ENCODE assay signal across 2 cellular contexts in genomic region chr12:2967651-2968050, GRCh38.
TF ChIP-seq lines count a peak whose summit lies in the region.

No MANE protein-coding gene starts in this region.

TF ChIP-seq in GM23338, 12 proteins besides CTCF, POLR2A, EP300 and RAD21 (continued from another document):
- TF ChIP-seq, protein P1, sequence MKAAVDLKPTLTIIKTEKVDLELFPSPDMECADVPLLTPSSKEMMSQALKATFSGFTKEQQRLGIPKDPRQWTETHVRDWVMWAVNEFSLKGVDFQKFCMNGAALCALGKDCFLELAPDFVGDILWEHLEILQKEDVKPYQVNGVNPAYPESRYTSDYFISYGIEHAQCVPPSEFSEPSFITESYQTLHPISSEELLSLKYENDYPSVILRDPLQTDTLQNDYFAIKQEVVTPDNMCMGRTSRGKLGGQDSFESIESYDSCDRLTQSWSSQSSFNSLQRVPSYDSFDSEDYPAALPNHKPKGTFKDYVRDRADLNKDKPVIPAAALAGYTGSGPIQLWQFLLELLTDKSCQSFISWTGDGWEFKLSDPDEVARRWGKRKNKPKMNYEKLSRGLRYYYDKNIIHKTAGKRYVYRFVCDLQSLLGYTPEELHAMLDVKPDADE (IDR thresholded peaks at IDR 0.05): no peak
- TF ChIP-seq CREB1 (CRISPR knock-in tag; IDR thresholded peaks at IDR 0.05; ENCODE audit: low read depth) (no peak), ZNF331 (CRISPR knock-in tag; IDR thresholded peaks at IDR 0.05; ENCODE audit: low read depth) (no peak), NANOG (IDR thresholded peaks at IDR 0.05; ENCODE audit: borderline replicate concordance) (no peak)

TF ChIP-seq in WTC11, 78 proteins besides CTCF, POLR2A, EP300 and RAD21 (continued from another document):
- TF ChIP-seq, protein P2, sequence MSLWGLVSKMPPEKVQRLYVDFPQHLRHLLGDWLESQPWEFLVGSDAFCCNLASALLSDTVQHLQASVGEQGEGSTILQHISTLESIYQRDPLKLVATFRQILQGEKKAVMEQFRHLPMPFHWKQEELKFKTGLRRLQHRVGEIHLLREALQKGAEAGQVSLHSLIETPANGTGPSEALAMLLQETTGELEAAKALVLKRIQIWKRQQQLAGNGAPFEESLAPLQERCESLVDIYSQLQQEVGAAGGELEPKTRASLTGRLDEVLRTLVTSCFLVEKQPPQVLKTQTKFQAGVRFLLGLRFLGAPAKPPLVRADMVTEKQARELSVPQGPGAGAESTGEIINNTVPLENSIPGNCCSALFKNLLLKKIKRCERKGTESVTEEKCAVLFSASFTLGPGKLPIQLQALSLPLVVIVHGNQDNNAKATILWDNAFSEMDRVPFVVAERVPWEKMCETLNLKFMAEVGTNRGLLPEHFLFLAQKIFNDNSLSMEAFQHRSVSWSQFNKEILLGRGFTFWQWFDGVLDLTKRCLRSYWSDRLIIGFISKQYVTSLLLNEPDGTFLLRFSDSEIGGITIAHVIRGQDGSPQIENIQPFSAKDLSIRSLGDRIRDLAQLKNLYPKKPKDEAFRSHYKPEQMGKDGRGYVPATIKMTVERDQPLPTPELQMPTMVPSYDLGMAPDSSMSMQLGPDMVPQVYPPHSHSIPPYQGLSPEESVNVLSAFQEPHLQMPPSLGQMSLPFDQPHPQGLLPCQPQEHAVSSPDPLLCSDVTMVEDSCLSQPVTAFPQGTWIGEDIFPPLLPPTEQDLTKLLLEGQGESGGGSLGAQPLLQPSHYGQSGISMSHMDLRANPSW (CRISPR knock-in tag; conservative IDR thresholded peaks at IDR 0.05; ENCODE audit: low read depth): no peak
- TF ChIP-seq, protein P3, sequence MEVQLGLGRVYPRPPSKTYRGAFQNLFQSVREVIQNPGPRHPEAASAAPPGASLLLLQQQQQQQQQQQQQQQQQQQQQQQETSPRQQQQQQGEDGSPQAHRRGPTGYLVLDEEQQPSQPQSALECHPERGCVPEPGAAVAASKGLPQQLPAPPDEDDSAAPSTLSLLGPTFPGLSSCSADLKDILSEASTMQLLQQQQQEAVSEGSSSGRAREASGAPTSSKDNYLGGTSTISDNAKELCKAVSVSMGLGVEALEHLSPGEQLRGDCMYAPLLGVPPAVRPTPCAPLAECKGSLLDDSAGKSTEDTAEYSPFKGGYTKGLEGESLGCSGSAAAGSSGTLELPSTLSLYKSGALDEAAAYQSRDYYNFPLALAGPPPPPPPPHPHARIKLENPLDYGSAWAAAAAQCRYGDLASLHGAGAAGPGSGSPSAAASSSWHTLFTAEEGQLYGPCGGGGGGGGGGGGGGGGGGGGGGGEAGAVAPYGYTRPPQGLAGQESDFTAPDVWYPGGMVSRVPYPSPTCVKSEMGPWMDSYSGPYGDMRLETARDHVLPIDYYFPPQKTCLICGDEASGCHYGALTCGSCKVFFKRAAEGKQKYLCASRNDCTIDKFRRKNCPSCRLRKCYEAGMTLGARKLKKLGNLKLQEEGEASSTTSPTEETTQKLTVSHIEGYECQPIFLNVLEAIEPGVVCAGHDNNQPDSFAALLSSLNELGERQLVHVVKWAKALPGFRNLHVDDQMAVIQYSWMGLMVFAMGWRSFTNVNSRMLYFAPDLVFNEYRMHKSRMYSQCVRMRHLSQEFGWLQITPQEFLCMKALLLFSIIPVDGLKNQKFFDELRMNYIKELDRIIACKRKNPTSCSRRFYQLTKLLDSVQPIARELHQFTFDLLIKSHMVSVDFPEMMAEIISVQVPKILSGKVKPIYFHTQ (CRISPR knock-in tag; IDR thresholded peaks at IDR 0.05): no peak
- TF ChIP-seq, protein P4, sequence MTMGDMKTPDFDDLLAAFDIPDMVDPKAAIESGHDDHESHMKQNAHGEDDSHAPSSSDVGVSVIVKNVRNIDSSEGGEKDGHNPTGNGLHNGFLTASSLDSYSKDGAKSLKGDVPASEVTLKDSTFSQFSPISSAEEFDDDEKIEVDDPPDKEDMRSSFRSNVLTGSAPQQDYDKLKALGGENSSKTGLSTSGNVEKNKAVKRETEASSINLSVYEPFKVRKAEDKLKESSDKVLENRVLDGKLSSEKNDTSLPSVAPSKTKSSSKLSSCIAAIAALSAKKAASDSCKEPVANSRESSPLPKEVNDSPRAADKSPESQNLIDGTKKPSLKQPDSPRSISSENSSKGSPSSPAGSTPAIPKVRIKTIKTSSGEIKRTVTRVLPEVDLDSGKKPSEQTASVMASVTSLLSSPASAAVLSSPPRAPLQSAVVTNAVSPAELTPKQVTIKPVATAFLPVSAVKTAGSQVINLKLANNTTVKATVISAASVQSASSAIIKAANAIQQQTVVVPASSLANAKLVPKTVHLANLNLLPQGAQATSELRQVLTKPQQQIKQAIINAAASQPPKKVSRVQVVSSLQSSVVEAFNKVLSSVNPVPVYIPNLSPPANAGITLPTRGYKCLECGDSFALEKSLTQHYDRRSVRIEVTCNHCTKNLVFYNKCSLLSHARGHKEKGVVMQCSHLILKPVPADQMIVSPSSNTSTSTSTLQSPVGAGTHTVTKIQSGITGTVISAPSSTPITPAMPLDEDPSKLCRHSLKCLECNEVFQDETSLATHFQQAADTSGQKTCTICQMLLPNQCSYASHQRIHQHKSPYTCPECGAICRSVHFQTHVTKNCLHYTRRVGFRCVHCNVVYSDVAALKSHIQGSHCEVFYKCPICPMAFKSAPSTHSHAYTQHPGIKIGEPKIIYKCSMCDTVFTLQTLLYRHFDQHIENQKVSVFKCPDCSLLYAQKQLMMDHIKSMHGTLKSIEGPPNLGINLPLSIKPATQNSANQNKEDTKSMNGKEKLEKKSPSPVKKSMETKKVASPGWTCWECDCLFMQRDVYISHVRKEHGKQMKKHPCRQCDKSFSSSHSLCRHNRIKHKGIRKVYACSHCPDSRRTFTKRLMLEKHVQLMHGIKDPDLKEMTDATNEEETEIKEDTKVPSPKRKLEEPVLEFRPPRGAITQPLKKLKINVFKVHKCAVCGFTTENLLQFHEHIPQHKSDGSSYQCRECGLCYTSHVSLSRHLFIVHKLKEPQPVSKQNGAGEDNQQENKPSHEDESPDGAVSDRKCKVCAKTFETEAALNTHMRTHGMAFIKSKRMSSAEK (CRISPR knock-in tag; IDR thresholded peaks at IDR 0.05; ENCODE audit: borderline replicate concordance): no peak
- TF ChIP-seq MXD4 (CRISPR knock-in tag; IDR thresholded peaks at IDR 0.05; ENCODE audit: borderline replicate concordance) (no peak), CREB1 (CRISPR knock-in tag; IDR thresholded peaks at IDR 0.05) (no peak), FOXP1 (CRISPR knock-in tag; IDR thresholded peaks at IDR 0.05; ENCODE audit: borderline replicate concordance) (no peak), FOXP4 (CRISPR knock-in tag; IDR thresholded peaks at IDR 0.05) (no peak), ZNF423 (CRISPR knock-in tag; IDR thresholded peaks at IDR 0.05) (no peak), NR2C2 (CRISPR knock-in tag; IDR thresholded peaks at IDR 0.05) (no peak), ZNF396 (CRISPR knock-in tag; IDR thresholded peaks at IDR 0.05; ENCODE audit: borderline replicate concordance) (no peak)
- TF ChIP-seq, protein P5, sequence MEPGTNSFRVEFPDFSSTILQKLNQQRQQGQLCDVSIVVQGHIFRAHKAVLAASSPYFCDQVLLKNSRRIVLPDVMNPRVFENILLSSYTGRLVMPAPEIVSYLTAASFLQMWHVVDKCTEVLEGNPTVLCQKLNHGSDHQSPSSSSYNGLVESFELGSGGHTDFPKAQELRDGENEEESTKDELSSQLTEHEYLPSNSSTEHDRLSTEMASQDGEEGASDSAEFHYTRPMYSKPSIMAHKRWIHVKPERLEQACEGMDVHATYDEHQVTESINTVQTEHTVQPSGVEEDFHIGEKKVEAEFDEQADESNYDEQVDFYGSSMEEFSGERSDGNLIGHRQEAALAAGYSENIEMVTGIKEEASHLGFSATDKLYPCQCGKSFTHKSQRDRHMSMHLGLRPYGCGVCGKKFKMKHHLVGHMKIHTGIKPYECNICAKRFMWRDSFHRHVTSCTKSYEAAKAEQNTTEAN (CRISPR knock-in tag; IDR thresholded peaks at IDR 0.05): no peak
